Comparison of ENCODE assay signal across 8 cellular contexts in genomic region chr14:103512701-103513611, GRCh38. TPM values are rescaled to one million over a fixed set of nuclear protein-coding genes. Genes with fewer than 3 reads are reported as not detected.
DNase-seq lines count a peak whose midpoint lies in the region; ATAC-seq and TF ChIP-seq lines count a peak whose summit lies in the region.

No MANE protein-coding gene starts in this region.

- H2BK20ac ChIP-seq in H9 (ENCODE audit: low read depth, low read length, poor library complexity, severe bottlenecking) = no peak overlapping the region

- no peak overlapping the region for H3K56ac ChIP-seq in H9 (ENCODE audit: insufficient read length, low read depth, low read length)

- H3K79me1 ChIP-seq in H9 (ENCODE audit: insufficient read depth, low read depth, low read length, poor library complexity, severe bottlenecking) = no peaks in the 10 kb centered on the region

- H3K23ac ChIP-seq in H9 (ENCODE audit: insufficient read length, low read depth, low read length) = no peak overlapping the region

- no peak overlapping the region for H3K14ac ChIP-seq in H9 (ENCODE audit: insufficient read depth, low read length)

- H4K20me1 ChIP-seq in mammary epithelial cell (ENCODE audit: insufficient read depth, low read length) = no peaks in the 10 kb centered on the region
- H4K20me1 ChIP-seq in H9 (ENCODE audit: control insufficient read depth, insufficient read depth, insufficient read length) = no peaks in the 10 kb centered on the region

- H4K5ac ChIP-seq in H9 (ENCODE audit: insufficient read length, low read depth, low read length) = no peak overlapping the region

- H2BK5ac ChIP-seq in H9 (ENCODE audit: insufficient read length, low read length) = no peak overlapping the region

- H3K4ac ChIP-seq in H9 (ENCODE audit: low read depth, low read length) = no peak overlapping the region

- no peak overlapping the region for H2AK5ac ChIP-seq in H9 (ENCODE audit: insufficient read length, low read length)

- H3K27me3 Mint-ChIP-seq in H9 (ENCODE audit: low read depth) = no peaks in the 10 kb centered on the region

- H3K79me2 ChIP-seq in mammary epithelial cell (ENCODE audit: insufficient read depth, low read length) (no peaks in the 10 kb centered on the region), H9 (ENCODE audit: insufficient read depth, low read length) (no peaks in the 10 kb centered on the region)

- no peak overlapping the region for H2BK12ac ChIP-seq in H9 (ENCODE audit: insufficient read length, low read depth, low read length)

- H2AFZ ChIP-seq in mammary epithelial cell (ENCODE audit: low read depth, low read length) (peak overlapping the region; percentile 5), H9 (ENCODE audit: low read length) (no peak overlapping the region)

- H3K23me2 ChIP-seq in H9 (ENCODE audit: insufficient read length, low read depth, low read length, poor library complexity, severe bottlenecking) = no peaks in the 10 kb centered on the region

- H3K4me3 ChIP-seq in mammary epithelial cell (replicated peaks in 1 of 3; ENCODE audit: insufficient read depth in 1 of 3, low read depth in 2 of 3, low read length in 3 of 3) (peak overlapping the region in 1 of 3 experiments; percentile 12), left lung (no peak overlapping the region), thoracic aorta (peak overlapping the region; percentile 15)

- in situ Hi-C loops in mammary epithelial cell (cut with MboI; ENCODE audit: low sequenced_read_pairs in 2 of 2) = no loop called here

- DNase-seq in Ammon's horn (ENCODE audit: low spot score) (peak; percentile 86), NCI-H128 (lab: John Stamatoyannopoulos, UW; ENCODE audit: unreplicated experiment) (peak; percentile 44), mammary epithelial cell (peak; percentile 97), left lung (peak; percentile 75 to 81), thoracic aorta (ENCODE audit: low spot score) (peak; percentile 76), H9 (no peak)

- no peak overlapping the region for H3K18ac ChIP-seq in H9 (ENCODE audit: insufficient read length, low read depth, low read length)

- H2BK120ac ChIP-seq in H9 (ENCODE audit: low read depth, low read length, poor library complexity, severe bottlenecking) = no peak overlapping the region

- H3K9ac ChIP-seq in mammary epithelial cell (ENCODE audit: insufficient read depth, low read length) = peak overlapping the region; percentile 48
- H3K9ac ChIP-seq in H9 (ENCODE audit: extremely low read depth, insufficient read length, low read length) = no peak overlapping the region

- H3T11ph ChIP-seq in H9 (ENCODE audit: low read length) = no peak overlapping the region

- peak overlapping the region; percentile 73 for H3K27ac ChIP-seq in mammary epithelial cell (ENCODE audit: insufficient read depth, low read depth, low read length)
- H3K27ac ChIP-seq in left lung = peak overlapping the region; percentile 48 to 80
- H3K27ac ChIP-seq in thoracic aorta = peak overlapping the region; percentile 90 to 93
- no peak overlapping the region for H3K27ac ChIP-seq in H9 (ENCODE audit: insufficient read length, low read depth, low read length)

- H3K4me1 ChIP-seq in mammary epithelial cell (ENCODE audit: insufficient read depth, low read length) = peaks cover 21% of the 10 kb centered on the region
- peaks cover 5 to 17% of the 10 kb centered on the region in 2 donors for H3K4me1 ChIP-seq in left lung
- peaks cover 13 to 31% of the 10 kb centered on the region in 2 donors for H3K4me1 ChIP-seq in thoracic aorta (ENCODE audit: control insufficient read depth in 1 of 2, low read depth in 2 of 2)
- H3K4me1 ChIP-seq in H9 (ENCODE audit: insufficient read depth, low read length) = no peaks in the 10 kb centered on the region

- peak; percentile 85 for ATAC-seq in left lung
- ATAC-seq in thoracic aorta (ENCODE audit: insufficient number of reproducible peaks, low FRiP score, low read depth) = peak; percentile 91
- ATAC-seq in HG03095 (IDR thresholded peaks at IDR 0.05; ENCODE audit: unreplicated experiment) = no peak
- no peak for ATAC-seq in GM21786 (IDR thresholded peaks at IDR 0.05; ENCODE audit: unreplicated experiment)

- peaks cover 2 to 13% of the 10 kb centered on the region in 2 experiments for H3K4me1 Mint-ChIP-seq in H9

- H3K36me3 ChIP-seq in mammary epithelial cell (ENCODE audit: insufficient read depth, low read length) (peaks cover 6% of the 10 kb centered on the region), left lung (peaks cover 0 to 40% of the 10 kb centered on the region in 2 donors), thoracic aorta (peaks cover 7% of the 10 kb centered on the region)

- H3K4me2 ChIP-seq in mammary epithelial cell (ENCODE audit: insufficient read depth, low read depth, low read length) (peak overlapping the region; percentile 84), H9 (ENCODE audit: insufficient read depth, insufficient read length, low read length) (no peak overlapping the region)

- no peak overlapping the region for H3K4me3 Mint-ChIP-seq in H9

- H3K9me3 ChIP-seq in mammary epithelial cell (replicated peaks; ENCODE audit: insufficient read depth, low read length) (no peaks in the 10 kb centered on the region), left lung (no peaks in the 10 kb centered on the region), thoracic aorta (no peaks in the 10 kb centered on the region), H9 (ENCODE audit: control insufficient read depth, low read depth, low read length) (no peaks in the 10 kb centered on the region)

- no peak overlapping the region for H2BK15ac ChIP-seq in H9 (ENCODE audit: low read depth, low read length)

- TF ChIP-seq CTCF in mammary epithelial cell (conservative IDR thresholded peaks at IDR 0.05 in 1 of 2, IDR thresholded peaks at IDR 0.05 in 1 of 2; ENCODE audit: extremely low read depth in 1 of 2, insufficient read depth in 1 of 2, low read depth in 1 of 2, low read length in 2 of 2) (no peak), left lung (IDR thresholded peaks at IDR 0.05) (no peak), thoracic aorta (IDR thresholded peaks at IDR 0.05) (no peak), H9 (conservative IDR thresholded peaks at IDR 0.05) (no peak)

- BruUV-seq in mammary epithelial cell (replicated peaks; lab: Mats Ljungman, UMichigan) = no TSS peak

- H4K8ac ChIP-seq in H9 (replicated peaks; ENCODE audit: insufficient read length, low read depth, low read length) = no peak overlapping the region

- no peaks in the 10 kb centered on the region for H3K9me3 Mint-ChIP-seq in H9

- H3K27ac Mint-ChIP-seq in H9 = peak overlapping the region in 1 of 3 experiments; percentile 87; a peak in 1 of 7 replicates

- peaks cover 4 to 25% (median 17%) of the 10 kb centered on the region in 3 experiments for H3K36me3 Mint-ChIP-seq in H9 (ENCODE audit: insufficient read depth in 1 of 3, low read depth in 3 of 3)

- dilution Hi-C loops in mammary epithelial cell (cut with HindIII; ENCODE audit: low sequenced_read_pairs) = loop anchor here (5.0 kb wide), 4 partner anchors 39 to 106 kb away; no protein-coding TSS in a partner anchor

- H3K27me3 ChIP-seq in mammary epithelial cell (ENCODE audit: insufficient read depth, low read length) (no peaks in the 10 kb centered on the region), left lung (no peaks in the 10 kb centered on the region), thoracic aorta (replicated peaks; ENCODE audit: insufficient read depth) (no peaks in the 10 kb centered on the region), H9 (ENCODE audit: insufficient read depth, low read length) (no peaks in the 10 kb centered on the region)

- 5% methylated on average over 20 of the region's 25 CpGs for WGBS in mammary epithelial cell (ENCODE audit: low coverage, missing lambda C conversion rate)
- WGBS in H9 (ENCODE audit: extremely low coverage, insufficient read length, low lambda C conversion rate) = no CpG with 5 or more reads among the region's 25 CpGs

- CTCF ChIA-PET in mammary epithelial cell (lab: Charles Lee; ENCODE audit: low non-redundant PET) = no interaction called here

- no peak overlapping the region for H4K91ac ChIP-seq in H9 (ENCODE audit: insufficient read length, low read depth, low read length)

- intact Hi-C loops in mammary epithelial cell (cut with micrococcal nuclease) (loop anchor here (1.0 kb wide), 1 partner anchor 8 kb away; no protein-coding TSS in a partner anchor), left lung (cut with DNase I) (no loop called here)

RNA-seq across cellular contexts. Expression of gene CKB, which starts 9.7 kb away (rescaled TPM):
- 10 to 100 TPM in 1 of 2 donors, 1 to 10 TPM in 1; 8.7 to 45.8 TPM for total RNA-seq in mammary epithelial cell
- polyA plus RNA-seq in mammary epithelial cell = 6.4 TPM
- not detected for polyA minus RNA-seq in mammary epithelial cell
- total RNA-seq in left lung = 100 to 1,000 TPM; 129 to 272 TPM
- 100 to 1,000 TPM; 109 to 159 TPM for total RNA-seq in thoracic aorta
- total RNA-seq in H9 (2021) = 517 and 546 TPM in 2 replicates

RNA-seq across cellular contexts. Expression of gene TRMT61A, which starts 16.0 kb away (rescaled TPM):
- total RNA-seq in mammary epithelial cell (10 to 100 TPM in 1 of 2 donors, 1 to 10 TPM in 1; 8.8 to 13.3 TPM), left lung (10 to 100 TPM in 1 of 2 donors, 1 to 10 TPM in 1; 8.6 to 12.6 TPM), thoracic aorta (10 to 100 TPM; 18.6 to 18.8 TPM), H9 (2021) (21.9 and 22.2 TPM in 2 replicates)
- polyA plus RNA-seq in mammary epithelial cell = 7.7 TPM
- 3.9 TPM for polyA minus RNA-seq in mammary epithelial cell

RNA-seq across cellular contexts. Expression of gene BAG5, which starts 49.5 kb away (rescaled TPM):
- total RNA-seq in mammary epithelial cell (10 to 100 TPM; 31.3 to 39.0 TPM), left lung (10 to 100 TPM; 22.7 to 26.3 TPM), thoracic aorta (10 to 100 TPM; 21.0 to 34.9 TPM), H9 (2021) (38.0 and 40.9 TPM in 2 replicates)
- 9.1 TPM for polyA plus RNA-seq in mammary epithelial cell
- polyA minus RNA-seq in mammary epithelial cell = 25.3 TPM

RNA-seq across cellular contexts. Expression of gene COA8, which starts 49.8 kb away (rescaled TPM):
- total RNA-seq in mammary epithelial cell = 10 to 100 TPM; 22.3 to 49.3 TPM
- 18.1 TPM for polyA plus RNA-seq in mammary epithelial cell
- not detected for polyA minus RNA-seq in mammary epithelial cell
- 10 to 100 TPM; 35.1 to 35.6 TPM for total RNA-seq in left lung
- total RNA-seq in thoracic aorta = 10 to 100 TPM in 1 of 2 donors, 1 to 10 TPM in 1; 8.0 to 17.6 TPM
- 43.2 and 45.5 TPM in 2 replicates for total RNA-seq in H9 (2021)

Comparison
In these comparisons a context has a peak if more than half of its experiments do, and no peak if none do; other contexts are left out.
1. ATAC-seq: peak in left lung (single experiment) and thoracic aorta (single experiment); none in HG03095 (single experiment) and GM21786 (single experiment).